Comparison of ENCODE assay signal across 9 cellular contexts in the genomic region with DNA sequence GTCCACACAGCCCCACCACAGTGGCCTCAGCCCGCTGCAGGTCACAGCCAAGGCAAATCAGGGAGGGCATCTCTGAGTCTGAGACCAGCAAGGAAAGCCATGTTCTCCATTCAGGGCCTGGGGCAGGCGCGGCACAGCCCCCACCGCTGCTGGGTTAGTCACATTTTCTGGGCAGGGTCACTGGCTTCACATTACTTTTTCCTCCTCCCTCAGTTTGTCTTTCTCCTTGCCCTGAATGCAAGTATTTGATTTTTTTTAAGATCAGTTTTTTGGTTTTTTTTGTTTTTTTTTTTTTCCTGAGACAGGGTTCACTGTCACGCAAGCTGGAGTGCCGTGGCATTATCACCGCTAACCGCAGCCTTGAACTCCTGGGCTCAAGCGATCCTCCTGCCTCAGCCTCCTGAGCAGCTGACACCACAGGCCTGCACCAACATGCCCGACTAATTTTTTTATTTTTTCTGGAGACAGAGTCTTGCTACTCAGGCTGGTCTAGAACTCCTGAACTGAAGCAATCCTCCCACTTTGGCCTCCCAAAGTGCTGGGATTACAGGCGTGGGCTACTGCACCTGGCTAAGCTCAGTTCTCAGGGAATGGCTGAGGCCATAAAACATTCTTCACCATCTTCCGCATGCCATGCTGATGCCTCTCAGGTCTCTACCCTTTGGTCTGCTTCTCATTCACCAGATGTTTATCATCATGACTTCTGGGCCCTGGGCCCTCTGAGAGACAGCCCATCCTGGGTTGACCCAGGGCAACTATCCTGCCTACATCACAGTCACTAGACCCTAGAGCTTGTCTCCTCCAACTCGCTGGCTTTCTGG. TPM values are rescaled to one million over a fixed set of nuclear protein-coding genes. Genes with fewer than 3 reads are reported as not detected.
A peak's percentile ranks its signal among the peaks of the same experiment; 100 is the strongest.
DNase-seq lines count a peak whose midpoint lies in the region; ATAC-seq and TF ChIP-seq lines count a peak whose summit lies in the region.
"Had no signal": no experiment of that assay in that cellular context is flagged by ENCODE, and none has a peak within 500 bp of the region (broad histone marks: within the 10 kb centered on the region; RNA-seq: fewer than 3 reads in every experiment).

No MANE protein-coding gene starts in this region.

- WGBS in urinary bladder: 75% methylated on average over 13 of the region's 13 CpGs

- no peaks in the 10 kb centered on the region for H3K36me3 ChIP-seq in urinary bladder (ENCODE audit: insufficient read depth)

- CTCF ChIA-PET in activated naive CD4-positive, alpha-beta T cell treated with anti-CD3 and anti-CD28 coated beads, Interleukin-2, amount 10 ng/mL, durations not matched to agents 7 days and 5 days (lab: Charles Lee): no interaction called here
- CTCF ChIA-PET in activated B cell treated with CpG ODN at 0.5 μM for 24 hours (lab: Charles Lee): no interaction called here

- peaks cover 28% of the 10 kb centered on the region for H3K27me3 Mint-ChIP-seq in activated naive CD4-positive, alpha-beta T cell treated with anti-CD3 and anti-CD28 coated beads, Interleukin-2, amount 10 ng/mL, durations not matched to agents 7 days and 5 days
- H3K27me3 Mint-ChIP-seq in activated B cell treated with CpG ODN at 0.5 μM for 24 hours: no peaks in the 10 kb centered on the region

- DNase-seq in activated naive CD4-positive, alpha-beta T cell treated with anti-CD3 and anti-CD28 coated beads, Interleukin-2, amount 10 ng/mL, durations not matched to agents 7 days and 5 days: no peak
- no peak for DNase-seq in activated naive CD4-positive, alpha-beta T cell (lab: John Stamatoyannopoulos, UW)
- DNase-seq in activated B cell treated with CpG ODN at 0.5 μM for 24 hours (no peak), left kidney (ENCODE audit: low read depth, low spot score) (peak; percentile 51), SHP77 treated with DMSO at 0.1 percent for 48 hours (lab: John Stamatoyannopoulos, UW) (no peak)

- H3K4me3 Mint-ChIP-seq in activated naive CD4-positive, alpha-beta T cell treated with anti-CD3 and anti-CD28 coated beads, Interleukin-2, amount 10 ng/mL, durations not matched to agents 7 days and 5 days: peak overlapping the region; percentile 78
- H3K4me3 Mint-ChIP-seq in activated B cell treated with CpG ODN at 0.5 μM for 24 hours: peak overlapping the region; percentile 89

- no peak overlapping the region for H3K4me3 ChIP-seq in urinary bladder (ENCODE audit: low read depth, low read length)

- peak overlapping the region; percentile 69 for H3K27ac ChIP-seq in urinary bladder (ENCODE audit: low read depth)
- H3K27ac ChIP-seq: C4-2B had no signal

- intact Hi-C loops in activated B cell treated with CpG ODN at 0.5 μM for 24 hours (cut with micrococcal nuclease): loop anchor here (1.0 to 10.0 kb wide), 6 partner anchors 8 to 784 kb away; a partner anchor contains a TSS

- peaks cover 87% of the 10 kb centered on the region for H3K4me1 Mint-ChIP-seq in activated naive CD4-positive, alpha-beta T cell treated with anti-CD3 and anti-CD28 coated beads, Interleukin-2, amount 10 ng/mL, durations not matched to agents 7 days and 5 days
- H3K4me1 Mint-ChIP-seq in activated B cell treated with CpG ODN at 0.5 μM for 24 hours: peaks cover 88% of the 10 kb centered on the region

- no peaks in the 10 kb centered on the region for H3K9me3 Mint-ChIP-seq in activated naive CD4-positive, alpha-beta T cell treated with anti-CD3 and anti-CD28 coated beads, Interleukin-2, amount 10 ng/mL, durations not matched to agents 7 days and 5 days
- H3K9me3 Mint-ChIP-seq in activated B cell treated with CpG ODN at 0.5 μM for 24 hours: no peaks in the 10 kb centered on the region

- H3K4me1 ChIP-seq in urinary bladder (ENCODE audit: insufficient read depth): no peaks in the 10 kb centered on the region

- no peak for TF ChIP-seq CTCF in activated B cell treated with CpG ODN at 0.5 μM for 24 hours (IDR thresholded peaks at IDR 0.05)

- peaks cover 7% of the 10 kb centered on the region for H3K36me3 Mint-ChIP-seq in activated naive CD4-positive, alpha-beta T cell treated with anti-CD3 and anti-CD28 coated beads, Interleukin-2, amount 10 ng/mL, durations not matched to agents 7 days and 5 days
- peaks cover 1% of the 10 kb centered on the region for H3K36me3 Mint-ChIP-seq in activated B cell treated with CpG ODN at 0.5 μM for 24 hours (ENCODE audit: low read depth)

- H3K27ac Mint-ChIP-seq in activated naive CD4-positive, alpha-beta T cell treated with anti-CD3 and anti-CD28 coated beads, Interleukin-2, amount 10 ng/mL, durations not matched to agents 7 days and 5 days: peak overlapping the region; percentile 71
- peak overlapping the region; percentile 92 for H3K27ac Mint-ChIP-seq in activated B cell treated with CpG ODN at 0.5 μM for 24 hours

- ATAC-seq in activated B cell treated with CpG ODN at 0.5 μM for 24 hours (ENCODE audit: low read depth) (no peak), GM21723 (IDR thresholded peaks at IDR 0.05; ENCODE audit: unreplicated experiment) (no peak), HG02884 (IDR thresholded peaks at IDR 0.05; ENCODE audit: unreplicated experiment) (no peak)

- POLR2A ChIA-PET in activated B cell treated with CpG ODN at 0.5 μM for 24 hours (lab: Charles Lee): interaction anchor here (0.5 to 5.3 kb wide), 6 partner anchors 11 to 452 kb away, joined by 3 to 36 read pairs (median 6); a partner anchor contains a TSS

RNA-seq across cellular contexts. Expression of a gene that starts 0.6 kb away (rescaled TPM):
- 208 and 213 TPM in 2 replicates for total RNA-seq in activated B cell treated with CpG ODN at 0.5 μM for 24 hours
- 89.3 TPM for total RNA-seq in urinary bladder
- 76.0 TPM for polyA plus RNA-seq in urinary bladder

RNA-seq across cellular contexts. Expression of a gene that starts 7.7 kb away (rescaled TPM):
- 0.83 and 1.6 TPM in 2 replicates for total RNA-seq in activated B cell treated with CpG ODN at 0.5 μM for 24 hours
- not detected for total RNA-seq in urinary bladder
- 0.37 TPM for polyA plus RNA-seq in urinary bladder

RNA-seq across cellular contexts. Expression of a gene that starts 56.2 kb away (rescaled TPM):
- total RNA-seq in activated B cell treated with CpG ODN at 0.5 μM for 24 hours (19.2 and 25.4 TPM in 2 replicates), urinary bladder (19.4 TPM)
- 21.0 TPM for polyA plus RNA-seq in urinary bladder

RNA-seq across cellular contexts. Expression of a gene that starts 56.5 kb away (rescaled TPM):
- total RNA-seq in activated B cell treated with CpG ODN at 0.5 μM for 24 hours (16.9 and 17.1 TPM in 2 replicates), urinary bladder (22.5 TPM)
- 34.4 TPM for polyA plus RNA-seq in urinary bladder
